10 cellular contexts compared by ENCODE assay signal in genomic region chr4:10032625-10033024, GRCh38. TPM values are rescaled to one million over a fixed set of nuclear protein-coding genes. Genes with fewer than 3 reads are reported as not detected.
DNase-seq lines count a peak whose midpoint lies in the region; ATAC-seq and TF ChIP-seq lines count a peak whose summit lies in the region.
"Had no signal": no experiment of that assay in that cellular context is flagged by ENCODE, and none has a peak within 500 bp of the region (broad histone marks: within the 10 kb centered on the region; RNA-seq: fewer than 3 reads in every experiment).

No MANE protein-coding gene starts in this region.

- H3K27me3 ChIP-seq in duodenal mucosa (ENCODE audit: control insufficient read depth in 1 of 2, insufficient read depth in 2 of 2, low read length in 2 of 2) (no peaks in the 10 kb centered on the region), testis (no peaks in the 10 kb centered on the region)

- H3K4me3 ChIP-seq in AG10803 (ENCODE audit: low read length) (no peak overlapping the region), duodenal mucosa (ENCODE audit: low read depth in 1 of 2, low read length in 2 of 2) (no peak overlapping the region), testis (no peak overlapping the region)

- ATAC-seq in GM21515 (IDR thresholded peaks at IDR 0.05; ENCODE audit: unreplicated experiment) = no peak

- no peak overlapping the region for H3K9ac ChIP-seq in duodenal mucosa (ENCODE audit: low read depth in 1 of 2, low read length in 2 of 2)

- no peak overlapping the region for H3K27ac Mint-ChIP-seq in activated CD4-positive, alpha-beta T cell treated with anti-CD3 and anti-CD28 coated beads, Interleukin-2, amount 10 ng/mL, durations not matched to agents 7 days and 5 days

- DNase-seq in AG10803 (ENCODE audit: low read depth) (peak; percentile 80), MV-4-11 (lab: John Stamatoyannopoulos, UW) (peak; percentile 81), myocyte (ENCODE audit: low read depth) (peak; percentile 26), testis (no peak), HuH-7.5 (ENCODE audit: low spot score) (no peak)
- DNase-seq in activated CD4-positive, alpha-beta T cell treated with anti-CD3 and anti-CD28 coated beads, Interleukin-2, amount 10 ng/mL, durations not matched to agents 7 days and 5 days = no peak
- DNase-seq: islet precursor cell had no signal

- intact Hi-C loops in testis (cut with DNase I; ENCODE audit: low total_unique reads) = no loop called here

- H3K4me1 Mint-ChIP-seq in activated CD4-positive, alpha-beta T cell treated with anti-CD3 and anti-CD28 coated beads, Interleukin-2, amount 10 ng/mL, durations not matched to agents 7 days and 5 days = peaks cover 13% of the 10 kb centered on the region

- H3K9me3 Mint-ChIP-seq in activated CD4-positive, alpha-beta T cell treated with anti-CD3 and anti-CD28 coated beads, Interleukin-2, amount 10 ng/mL, durations not matched to agents 7 days and 5 days = no peaks in the 10 kb centered on the region

- no peaks in the 10 kb centered on the region for H3K27me3 Mint-ChIP-seq in activated CD4-positive, alpha-beta T cell treated with anti-CD3 and anti-CD28 coated beads, Interleukin-2, amount 10 ng/mL, durations not matched to agents 7 days and 5 days

- no peak overlapping the region for H3K4me3 Mint-ChIP-seq in activated CD4-positive, alpha-beta T cell treated with anti-CD3 and anti-CD28 coated beads, Interleukin-2, amount 10 ng/mL, durations not matched to agents 7 days and 5 days

- H3K27ac ChIP-seq in duodenal mucosa (ENCODE audit: low read depth, low read length) (peak overlapping the region; percentile 2), testis (no peak overlapping the region)

- no peaks in the 10 kb centered on the region for H3K36me3 Mint-ChIP-seq in activated CD4-positive, alpha-beta T cell treated with anti-CD3 and anti-CD28 coated beads, Interleukin-2, amount 10 ng/mL, durations not matched to agents 7 days and 5 days (ENCODE audit: low read depth)

- CTCF ChIA-PET in activated CD4-positive, alpha-beta T cell treated with anti-CD3 and anti-CD28 coated beads, Interleukin-2, amount 10 ng/mL, durations not matched to agents 7 days and 5 days (lab: Charles Lee) = interaction anchor here (0.7 to 1.4 kb wide), 5 partner anchors 10 to 17 kb away, joined by 3 to 4 read pairs (median 3); no protein-coding TSS in a partner anchor

- POLR2A ChIA-PET in activated CD4-positive, alpha-beta T cell treated with anti-CD3 and anti-CD28 coated beads, Interleukin-2, amount 10 ng/mL, durations not matched to agents 7 days and 5 days (lab: Charles Lee) = no interaction called here

- 84 to 91% methylated on average over 6 of the region's 6 CpGs for WGBS in testis, 2 donors

- no peak for TF ChIP-seq CTCF in AG10803 (conservative IDR thresholded peaks at IDR 0.05; ENCODE audit: low read length)
- no peak for TF ChIP-seq CTCF in testis (IDR thresholded peaks at IDR 0.05)

- H3K9me3 ChIP-seq in duodenal mucosa (ENCODE audit: control insufficient read depth in 1 of 2, low read length in 2 of 2) (no peaks in the 10 kb centered on the region), testis (no peaks in the 10 kb centered on the region)
- H3K9me3 ChIP-seq: Caco-2 had no signal

- H3K36me3 ChIP-seq in duodenal mucosa (ENCODE audit: control insufficient read depth in 1 of 2, insufficient read depth in 2 of 2, low read length in 2 of 2) (no peaks in the 10 kb centered on the region), testis (ENCODE audit: low read depth, missing control alignments) (no peaks in the 10 kb centered on the region)

- no peak for TF ChIP-seq POLR2A in testis (IDR thresholded peaks at IDR 0.05)

- H3K4me1 ChIP-seq in duodenal mucosa (ENCODE audit: control insufficient read depth in 1 of 2, insufficient read depth in 2 of 2, low read length in 2 of 2) = peaks cover 8 to 25% of the 10 kb centered on the region in 2 donors
- peaks cover 13% of the 10 kb centered on the region for H3K4me1 ChIP-seq in testis

RNA-seq across cellular contexts. Expression of gene SLC2A9, which starts 11.3 kb away (rescaled TPM):
- total RNA-seq in myocyte (0.68 and 0.72 TPM in 2 replicates), testis (1 to 10 TPM; 6.8 to 7.5 TPM)
- polyA plus RNA-seq in myocyte (2012) = 0.39 TPM
- 1 to 10 TPM; 1.5 to 2.0 TPM for total RNA-seq in activated CD4-positive, alpha-beta T cell treated with anti-CD3 and anti-CD28 coated beads, Interleukin-2, amount 10 ng/mL, durations not matched to agents 7 days and 5 days
- polyA plus RNA-seq in testis (ENCODE audit: insufficient read depth, low read depth, low replicate concordance) = 6.3 TPM

Comparison
In these comparisons a context has a peak if more than half of its experiments do, and no peak if none do; other contexts are left out.
1. DNase-seq: peak in AG10803 (single experiment), MV-4-11 (single experiment) and myocyte (single experiment); none in activated CD4-positive, alpha-beta T cell treated with anti-CD3 and anti-CD28 coated beads, Interleukin-2, amount 10 ng/mL, durations not matched to agents 7 days and 5 days (single experiment), testis (single experiment) and HuH-7.5 (single experiment).